ENCODE assay signal across 13 cellular contexts in genomic region chr5:67680109-67680508, GRCh38.
A peak's percentile ranks its signal among the peaks of the same experiment; 100 is the strongest.
DNase-seq lines count a peak whose midpoint lies in the region; ATAC-seq and TF ChIP-seq lines count a peak whose summit lies in the region.
"Had no signal": no experiment of that assay in that cellular context is flagged by ENCODE, and none has a peak within 500 bp of the region (broad histone marks: within the 10 kb centered on the region; RNA-seq: fewer than 3 reads in every experiment).

No MANE protein-coding gene starts in this region.

- H3K27ac ChIP-seq in left ventricle myocardium inferior (replicated peaks) (peak overlapping the region; percentile 38), heart left ventricle (peak overlapping the region in 1 of 12 donors; percentile 13), left lung (no peak overlapping the region), aorta (ENCODE audit: low read depth in 1 of 2, low read length in 2 of 2) (no peak overlapping the region)
- H3K27ac ChIP-seq: BLaER1 treated with 17β-estradiol and CSF1 and Interleukin-3, amounts not matched to agents 10 nM and 100 nM had no signal

- H3K9me3 ChIP-seq in left ventricle myocardium inferior (replicated peaks) (peaks cover 11% of the 10 kb centered on the region), heart left ventricle (peaks cover 0 to 4% (median 0%) of the 10 kb centered on the region in 12 donors), left lung (no peaks in the 10 kb centered on the region), aorta (ENCODE audit: control insufficient read depth, low read length) (no peaks in the 10 kb centered on the region)
- H3K9me3 ChIP-seq: BLaER1 treated with 17β-estradiol and CSF1 and Interleukin-3, amounts not matched to agents 10 nM and 100 nM had no signal

- TF ChIP-seq CTCF in left ventricle myocardium inferior (IDR thresholded peaks at IDR 0.05; ENCODE audit: borderline replicate concordance) (no peak), heart left ventricle (IDR thresholded peaks at IDR 0.05) (no peak), left lung (IDR thresholded peaks at IDR 0.05) (no peak)

- intact Hi-C loops in left ventricle myocardium inferior (cut with micrococcal nuclease) = no loop called here
- intact Hi-C loops in heart left ventricle (cut with DNase I) = no loop called here
- intact Hi-C loops in left lung (cut with DNase I) = no loop called here
- intact Hi-C loops in aorta (cut with DNase I) = no loop called here

- H3K36me3 ChIP-seq in left ventricle myocardium inferior (no peaks in the 10 kb centered on the region), heart left ventricle (no peaks in the 10 kb centered on the region), left lung (no peaks in the 10 kb centered on the region), aorta (ENCODE audit: control insufficient read depth in 1 of 2, insufficient read depth in 2 of 2, low read length in 1 of 2) (no peaks in the 10 kb centered on the region)
- H3K36me3 ChIP-seq: BLaER1 treated with 17β-estradiol and CSF1 and Interleukin-3, amounts not matched to agents 10 nM and 100 nM had no signal

- H3K4me3 ChIP-seq in left ventricle myocardium inferior = no peak overlapping the region
- no peak overlapping the region for H3K4me3 ChIP-seq in heart left ventricle
- no peak overlapping the region for H3K4me3 ChIP-seq in left lung
- H3K4me3 ChIP-seq in aorta (ENCODE audit: low read length in 2 of 2) = no peak overlapping the region
- H3K4me3 ChIP-seq: BLaER1 treated with 17β-estradiol and CSF1 and Interleukin-3, amounts not matched to agents 10 nM and 100 nM had no signal

- ATAC-seq in heart left ventricle = no peak
- peak; percentile 43 for ATAC-seq in left lung
- ATAC-seq in aorta (ENCODE audit: low FRiP score) = peak; percentile 70
- ATAC-seq: PC-3 had no signal

- H3K4me1 ChIP-seq in left ventricle myocardium inferior (peaks cover 7% of the 10 kb centered on the region), heart left ventricle (peaks cover 0 to 16% (median 0%) of the 10 kb centered on the region in 12 donors), left lung (no peaks in the 10 kb centered on the region), aorta (ENCODE audit: control insufficient read depth in 1 of 2, insufficient read depth in 2 of 2, low read length in 2 of 2) (no peaks in the 10 kb centered on the region)

- TF ChIP-seq POLR2A in heart left ventricle (IDR thresholded peaks at IDR 0.05) = no peak

- DNase-seq in left ventricle myocardium inferior = no peak
- DNase-seq in heart left ventricle = no peak
- DNase-seq in dedifferentiated amniotic fluid mesenchymal stem cell (ENCODE audit: extremely low spot score) = peak; percentile 22
- DNase-seq in left lung = no peak
- DNase-seq in aorta = no peak
- no peak for DNase-seq in Ammon's horn (ENCODE audit: low spot score)
- DNase-seq in NAMALWA (ENCODE audit: low spot score) = no peak
- no peak for DNase-seq in AG08396 (ENCODE audit: low spot score)
- DNase-seq: NCI-H1436 treated with DMSO at 0.1 percent for 48 hours, NCI-H2081, NCI-H526, PC-3 had no signal

- H3K27me3 ChIP-seq in left ventricle myocardium inferior (ENCODE audit: low read depth) (no peaks in the 10 kb centered on the region), heart left ventricle (no peaks in the 10 kb centered on the region), left lung (no peaks in the 10 kb centered on the region), aorta (ENCODE audit: control insufficient read depth in 1 of 2, insufficient read depth in 2 of 2, low read length in 1 of 2) (no peaks in the 10 kb centered on the region)
- H3K27me3 ChIP-seq: BLaER1 treated with 17β-estradiol and CSF1 and Interleukin-3, amounts not matched to agents 10 nM and 100 nM had no signal

Comparison
In these comparisons a context has a peak if more than half of its experiments do, and no peak if none do; other contexts are left out.
1. ATAC-seq: peak in left lung (single experiment) and aorta (single experiment); none in heart left ventricle (0 of 4).